8 cellular contexts compared by ENCODE assay signal in the genomic region with DNA sequence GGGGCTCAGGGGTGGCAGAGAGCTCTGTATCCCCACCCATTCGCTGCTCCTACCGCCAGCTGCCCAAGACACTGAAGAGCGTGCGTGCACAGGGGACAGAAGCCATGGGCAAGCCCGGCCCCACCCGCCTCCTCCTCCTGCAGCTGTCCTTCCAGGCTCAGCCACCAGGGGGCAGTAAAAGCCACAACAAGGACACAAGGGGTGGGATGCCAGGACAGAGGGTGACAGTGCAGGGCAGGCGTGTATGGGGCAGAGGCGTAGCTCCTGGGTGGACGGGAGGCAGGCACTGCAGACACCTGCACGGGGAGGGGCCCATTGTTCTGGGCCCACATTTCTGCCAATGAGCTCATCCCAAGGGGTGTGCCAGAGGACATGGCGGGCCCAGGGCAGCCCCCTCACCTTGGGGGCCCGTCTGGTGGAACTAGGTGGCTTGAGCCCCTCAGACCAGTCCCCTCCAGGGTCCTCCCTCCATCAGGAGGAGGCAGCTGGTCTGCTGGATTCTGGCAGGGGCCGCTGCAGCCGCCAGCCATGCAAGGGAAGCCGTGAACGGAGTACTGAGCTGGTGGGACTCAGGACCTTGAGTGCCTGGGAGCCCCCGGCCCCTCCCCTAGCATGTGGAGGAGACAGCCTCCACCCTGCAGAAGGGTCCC.
DNase-seq lines count a peak whose midpoint lies in the region; ATAC-seq and TF ChIP-seq lines count a peak whose summit lies in the region.

No MANE protein-coding gene starts in this region.

- H3K4me3 ChIP-seq in upper lobe of right lung = no peak overlapping the region

- no peaks in the 10 kb centered on the region for H3K27me3 Mint-ChIP-seq in activated naive CD4-positive, alpha-beta T cell treated with anti-CD3 and anti-CD28 coated beads, Interleukin-2, amount 10 ng/mL, durations not matched to agents 7 days and 5 days
- H3K27me3 Mint-ChIP-seq in glutamatergic neuron (ENCODE audit: unreplicated experiment) = peaks cover 6% of the 10 kb centered on the region

- peak overlapping the region; percentile 34 for H3K27ac Mint-ChIP-seq in activated naive CD4-positive, alpha-beta T cell treated with anti-CD3 and anti-CD28 coated beads, Interleukin-2, amount 10 ng/mL, durations not matched to agents 7 days and 5 days
- peak overlapping the region; percentile 59 for H3K27ac Mint-ChIP-seq in glutamatergic neuron (ENCODE audit: unreplicated experiment)

- H3K9me3 Mint-ChIP-seq in activated naive CD4-positive, alpha-beta T cell treated with anti-CD3 and anti-CD28 coated beads, Interleukin-2, amount 10 ng/mL, durations not matched to agents 7 days and 5 days = no peaks in the 10 kb centered on the region
- H3K9me3 Mint-ChIP-seq in glutamatergic neuron (ENCODE audit: unreplicated experiment) = no peaks in the 10 kb centered on the region

- peak overlapping the region; percentile 36 for H3K27ac ChIP-seq in upper lobe of right lung

- no peaks in the 10 kb centered on the region for H3K27me3 ChIP-seq in upper lobe of right lung

- no peak for TF ChIP-seq EP300 in Ishikawa (IDR thresholded peaks at IDR 0.05; ENCODE audit: borderline replicate concordance)

- peak; percentile 79 for DNase-seq in EL
- peak; percentile 89 for DNase-seq in activated naive CD4-positive, alpha-beta T cell treated with anti-CD3 and anti-CD28 coated beads, Interleukin-2, amount 10 ng/mL, durations not matched to agents 7 days and 5 days
- peak; percentile 95 for DNase-seq in glutamatergic neuron
- DNase-seq in pons (ENCODE audit: low spot score) = peak; percentile 91
- DNase-seq in upper lobe of right lung = peak; percentile 92

- intact Hi-C loops in upper lobe of right lung (cut with DNase I) = loop anchor here (5.0 kb wide), 1 partner anchor 79 kb away; no protein-coding TSS in a partner anchor

- H3K9me3 ChIP-seq in upper lobe of right lung = no peaks in the 10 kb centered on the region

- CTCF ChIA-PET in activated naive CD4-positive, alpha-beta T cell treated with anti-CD3 and anti-CD28 coated beads, Interleukin-2, amount 10 ng/mL, durations not matched to agents 7 days and 5 days (lab: Charles Lee) = interaction anchor here (0.5 to 2.3 kb wide), 28 partner anchors 10 to 745 kb away, joined by 3 to 17 read pairs (median 4); no protein-coding TSS in a partner anchor

- H3K4me3 Mint-ChIP-seq in activated naive CD4-positive, alpha-beta T cell treated with anti-CD3 and anti-CD28 coated beads, Interleukin-2, amount 10 ng/mL, durations not matched to agents 7 days and 5 days = no peak overlapping the region
- H3K4me3 Mint-ChIP-seq in glutamatergic neuron (ENCODE audit: unreplicated experiment) = no peak overlapping the region

- H3K36me3 Mint-ChIP-seq in activated naive CD4-positive, alpha-beta T cell treated with anti-CD3 and anti-CD28 coated beads, Interleukin-2, amount 10 ng/mL, durations not matched to agents 7 days and 5 days = no peaks in the 10 kb centered on the region
- H3K36me3 Mint-ChIP-seq in glutamatergic neuron (ENCODE audit: unreplicated experiment) = no peaks in the 10 kb centered on the region

- peaks cover 25% of the 10 kb centered on the region for H3K36me3 ChIP-seq in upper lobe of right lung

- peak; percentile 91 for TF ChIP-seq RAD21 in Ishikawa (IDR thresholded peaks at IDR 0.05; ENCODE audit: low read depth)

- TF ChIP-seq CTCF in glutamatergic neuron (IDR thresholded peaks at IDR 0.05; ENCODE audit: partially characterized antibody, unreplicated experiment) = peak; percentile 99
- peak; percentile 98 for TF ChIP-seq CTCF in upper lobe of right lung (IDR thresholded peaks at IDR 0.05)

- H3K4me1 ChIP-seq in upper lobe of right lung = peaks cover 41% of the 10 kb centered on the region

- ATAC-seq in SK-N-SH treated with all-trans-retinoic acid at 6 μM for 48 hours (peak; percentile 88), upper lobe of right lung (peak; percentile 84), HG03469 (IDR thresholded peaks at IDR 0.05; ENCODE audit: unreplicated experiment) (no peak)

- H3K4me1 Mint-ChIP-seq in activated naive CD4-positive, alpha-beta T cell treated with anti-CD3 and anti-CD28 coated beads, Interleukin-2, amount 10 ng/mL, durations not matched to agents 7 days and 5 days = no peaks in the 10 kb centered on the region
- peaks cover 9% of the 10 kb centered on the region for H3K4me1 Mint-ChIP-seq in glutamatergic neuron (ENCODE audit: low read depth, unreplicated experiment)

TF ChIP-seq in Ishikawa, 13 proteins besides CTCF, POLR2A, EP300 and RAD21:
- TF ChIP-seq ZBTB7A (IDR thresholded peaks at IDR 0.05; ENCODE audit: low read depth) = 0 out of 2 replicates have a peak, but pooled peaks have one; percentile 24
- no peak for TF ChIP-seq TCF12 (IDR thresholded peaks at IDR 0.05; ENCODE audit: low read depth)

TF ChIP-seq in SK-N-SH treated with all-trans-retinoic acid at 6 μM for 48 hours, 23 proteins besides CTCF, POLR2A, EP300 and RAD21:
- TF ChIP-seq RARB (CRISPR knock-in tag; IDR thresholded peaks at IDR 0.05) (no peak), TCF4 (CRISPR knock-in tag; IDR thresholded peaks at IDR 0.05; ENCODE audit: borderline replicate concordance) (no peak), CSDC2 (CRISPR knock-in tag; IDR thresholded peaks at IDR 0.05) (no peak), BACH2 (CRISPR knock-in tag; IDR thresholded peaks at IDR 0.05; ENCODE audit: borderline replicate concordance) (no peak)
